ENCODE assay signal across 1 cellular context in the genomic region with DNA sequence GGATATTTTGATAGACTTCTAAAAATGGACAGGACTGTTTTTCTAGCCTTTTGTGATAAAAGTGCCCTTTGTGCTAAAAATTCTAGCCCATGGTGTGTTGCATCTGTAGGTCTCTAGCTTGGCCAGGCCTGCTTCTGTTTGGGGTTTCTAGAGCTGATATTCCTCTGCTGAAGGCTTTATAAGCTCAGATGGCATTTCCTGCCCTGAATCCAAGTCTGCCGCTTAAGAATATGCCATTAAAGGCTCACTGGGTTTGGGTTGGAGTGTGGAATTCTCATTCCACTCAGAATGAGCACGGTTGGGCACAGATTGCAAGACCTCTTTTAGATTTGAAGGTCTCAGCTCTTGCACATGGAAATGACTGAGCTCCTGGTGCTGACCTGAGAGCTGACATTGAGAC.
TF ChIP-seq lines count a peak whose summit lies in the region.

No MANE protein-coding gene starts in this region.

TF ChIP-seq in SK-N-SH treated with all-trans-retinoic acid at 6 μM for 48 hours, 23 proteins besides CTCF, POLR2A, EP300 and RAD21 (continued from another document):
- TF ChIP-seq, protein P1, sequence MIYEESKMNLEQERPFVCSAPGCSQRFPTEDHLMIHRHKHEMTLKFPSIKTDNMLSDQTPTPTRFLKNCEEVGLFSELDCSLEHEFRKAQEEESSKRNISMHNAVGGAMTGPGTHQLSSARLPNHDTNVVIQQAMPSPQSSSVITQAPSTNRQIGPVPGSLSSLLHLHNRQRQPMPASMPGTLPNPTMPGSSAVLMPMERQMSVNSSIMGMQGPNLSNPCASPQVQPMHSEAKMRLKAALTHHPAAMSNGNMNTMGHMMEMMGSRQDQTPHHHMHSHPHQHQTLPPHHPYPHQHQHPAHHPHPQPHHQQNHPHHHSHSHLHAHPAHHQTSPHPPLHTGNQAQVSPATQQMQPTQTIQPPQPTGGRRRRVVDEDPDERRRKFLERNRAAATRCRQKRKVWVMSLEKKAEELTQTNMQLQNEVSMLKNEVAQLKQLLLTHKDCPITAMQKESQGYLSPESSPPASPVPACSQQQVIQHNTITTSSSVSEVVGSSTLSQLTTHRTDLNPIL (CRISPR knock-in tag; IDR thresholded peaks at IDR 0.05; ENCODE audit: low read depth), result no peak
